ENCODE assay signal across 1 cellular context in genomic region chr5:108259306-108259705, GRCh38.
TF ChIP-seq lines count a peak whose summit lies in the region.

No MANE protein-coding gene starts in this region.

TF ChIP-seq in GM23338, 12 proteins besides CTCF, POLR2A, EP300 and RAD21 (continued from another document):
- TF ChIP-seq, protein P1, sequence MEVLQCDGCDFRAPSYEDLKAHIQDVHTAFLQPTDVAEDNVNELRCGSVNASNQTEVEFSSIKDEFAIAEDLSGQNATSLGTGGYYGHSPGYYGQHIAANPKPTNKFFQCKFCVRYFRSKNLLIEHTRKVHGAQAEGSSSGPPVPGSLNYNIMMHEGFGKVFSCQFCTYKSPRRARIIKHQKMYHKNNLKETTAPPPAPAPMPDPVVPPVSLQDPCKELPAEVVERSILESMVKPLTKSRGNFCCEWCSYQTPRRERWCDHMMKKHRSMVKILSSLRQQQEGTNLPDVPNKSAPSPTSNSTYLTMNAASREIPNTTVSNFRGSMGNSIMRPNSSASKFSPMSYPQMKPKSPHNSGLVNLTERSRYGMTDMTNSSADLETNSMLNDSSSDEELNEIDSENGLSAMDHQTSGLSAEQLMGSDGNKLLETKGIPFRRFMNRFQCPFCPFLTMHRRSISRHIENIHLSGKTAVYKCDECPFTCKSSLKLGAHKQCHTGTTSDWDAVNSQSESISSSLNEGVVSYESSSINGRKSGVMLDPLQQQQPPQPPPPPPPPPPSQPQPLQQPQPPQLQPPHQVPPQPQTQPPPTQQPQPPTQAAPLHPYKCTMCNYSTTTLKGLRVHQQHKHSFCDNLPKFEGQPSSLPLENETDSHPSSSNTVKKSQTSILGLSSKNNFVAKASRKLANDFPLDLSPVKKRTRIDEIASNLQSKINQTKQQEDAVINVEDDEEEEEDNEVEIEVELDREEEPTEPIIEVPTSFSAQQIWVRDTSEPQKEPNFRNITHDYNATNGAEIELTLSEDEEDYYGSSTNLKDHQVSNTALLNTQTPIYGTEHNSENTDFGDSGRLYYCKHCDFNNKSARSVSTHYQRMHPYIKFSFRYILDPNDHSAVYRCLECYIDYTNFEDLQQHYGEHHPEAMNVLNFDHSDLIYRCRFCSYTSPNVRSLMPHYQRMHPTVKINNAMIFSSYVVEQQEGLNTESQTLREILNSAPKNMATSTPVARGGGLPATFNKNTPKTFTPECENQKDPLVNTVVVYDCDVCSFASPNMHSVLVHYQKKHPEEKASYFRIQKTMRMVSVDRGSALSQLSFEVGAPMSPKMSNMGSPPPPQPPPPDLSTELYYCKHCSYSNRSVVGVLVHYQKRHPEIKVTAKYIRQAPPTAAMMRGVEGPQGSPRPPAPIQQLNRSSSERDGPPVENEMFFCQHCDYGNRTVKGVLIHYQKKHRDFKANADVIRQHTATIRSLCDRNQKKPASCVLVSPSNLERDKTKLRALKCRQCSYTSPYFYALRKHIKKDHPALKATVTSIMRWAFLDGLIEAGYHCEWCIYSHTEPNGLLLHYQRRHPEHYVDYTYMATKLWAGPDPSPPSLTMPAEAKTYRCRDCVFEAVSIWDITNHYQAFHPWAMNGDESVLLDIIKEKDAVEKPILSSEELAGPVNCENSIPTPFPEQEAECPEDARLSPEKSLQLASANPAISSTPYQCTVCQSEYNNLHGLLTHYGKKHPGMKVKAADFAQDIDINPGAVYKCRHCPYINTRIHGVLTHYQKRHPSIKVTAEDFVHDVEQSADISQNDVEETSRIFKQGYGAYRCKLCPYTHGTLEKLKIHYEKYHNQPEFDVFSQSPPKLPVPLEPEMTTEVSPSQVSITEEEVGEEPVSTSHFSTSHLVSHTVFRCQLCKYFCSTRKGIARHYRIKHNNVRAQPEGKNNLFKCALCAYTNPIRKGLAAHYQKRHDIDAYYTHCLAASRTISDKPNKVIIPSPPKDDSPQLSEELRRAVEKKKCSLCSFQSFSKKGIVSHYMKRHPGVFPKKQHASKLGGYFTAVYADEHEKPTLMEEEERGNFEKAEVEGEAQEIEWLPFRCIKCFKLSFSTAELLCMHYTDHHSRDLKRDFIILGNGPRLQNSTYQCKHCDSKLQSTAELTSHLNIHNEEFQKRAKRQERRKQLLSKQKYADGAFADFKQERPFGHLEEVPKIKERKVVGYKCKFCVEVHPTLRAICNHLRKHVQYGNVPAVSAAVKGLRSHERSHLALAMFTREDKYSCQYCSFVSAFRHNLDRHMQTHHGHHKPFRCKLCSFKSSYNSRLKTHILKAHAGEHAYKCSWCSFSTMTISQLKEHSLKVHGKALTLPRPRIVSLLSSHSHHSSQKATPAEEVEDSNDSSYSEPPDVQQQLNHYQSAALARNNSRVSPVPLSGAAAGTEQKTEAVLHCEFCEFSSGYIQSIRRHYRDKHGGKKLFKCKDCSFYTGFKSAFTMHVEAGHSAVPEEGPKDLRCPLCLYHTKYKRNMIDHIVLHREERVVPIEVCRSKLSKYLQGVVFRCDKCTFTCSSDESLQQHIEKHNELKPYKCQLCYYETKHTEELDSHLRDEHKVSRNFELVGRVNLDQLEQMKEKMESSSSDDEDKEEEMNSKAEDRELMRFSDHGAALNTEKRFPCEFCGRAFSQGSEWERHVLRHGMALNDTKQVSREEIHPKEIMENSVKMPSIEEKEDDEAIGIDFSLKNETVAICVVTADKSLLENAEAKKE (CRISPR knock-in tag; IDR thresholded peaks at IDR 0.05) = no peak
- TF ChIP-seq EZH2 (IDR thresholded peaks at IDR 0.05; ENCODE audit: low read depth, unreplicated experiment) = no peak
- no peak for TF ChIP-seq ZNF114 (CRISPR knock-in tag; IDR thresholded peaks at IDR 0.05)
- no peak for TF ChIP-seq REST (IDR thresholded peaks at IDR 0.05; ENCODE audit: unreplicated experiment)
- TF ChIP-seq NANOG (IDR thresholded peaks at IDR 0.05; ENCODE audit: borderline replicate concordance) = no peak
- TF ChIP-seq JUNB (IDR thresholded peaks at IDR 0.05; ENCODE audit: unreplicated experiment) = no peak
